In genomic region chr9:82252116-82252515, GRCh38 we compare ENCODE assay signal across 26 cellular contexts.
"Had no signal": no experiment of that assay in that cellular context is flagged by ENCODE, and none has a peak within 500 bp of the region (broad histone marks: within the 10 kb centered on the region; RNA-seq: fewer than 3 reads in every experiment).

No MANE protein-coding gene starts in this region.

- H3K79me2 ChIP-seq: parathyroid adenoma had no signal

- H3K4me2 ChIP-seq: neural progenitor cell had no signal

- H3K9me3 ChIP-seq: ovary, psoas muscle, right lobe of liver, sigmoid colon, stomach, thoracic aorta, thyroid gland, tibial nerve, upper lobe of left lung, vagina had no signal

- H3K36me3 ChIP-seq: neural progenitor cell, ovary, right lobe of liver, sigmoid colon, stomach, thoracic aorta, thyroid gland, tibial nerve, upper lobe of left lung, vagina had no signal

- H3K4me1 ChIP-seq: neural progenitor cell, parathyroid adenoma, right lobe of liver, sigmoid colon, stomach, thyroid gland, tibial nerve, upper lobe of left lung, vagina had no signal

- DNase-seq: occipital lobe; ovary; posterior cingulate gyrus; psoas muscle; right cardiac atrium; right lobe of liver; sigmoid colon; small intestine; stimulated activated CD4-positive, alpha-beta T cell treated with anti-CD3 and anti-CD28 coated beads, Interleukin-15, amount 100 ng/mL, for 24 hours; stimulated activated CD4-positive, alpha-beta T cell treated with anti-CD3 and anti-CD28 coated beads, Interleukin-2, amount 100 ng/mL, for 24 hours; stimulated activated CD4-positive, alpha-beta T cell treated with anti-CD3 and anti-CD28 coated beads, Interleukin-2, amount 100 ng/mL, for 48 hours; stimulated activated CD4-positive, alpha-beta T cell treated with anti-CD3 and anti-CD28 coated beads, Interleukin-4, amount 100 ng/mL, for 24 hours; stimulated activated naive B cell treated with anti-CD40 and anti-IgM and Interleukin-4, amounts not matched to agents 10 μg/mL and 1 μg/mL and 100 μg/mL, for 72 hours; stimulated activated naive CD4-positive, alpha-beta T cell treated with Interleukin-2 at 50 U/mL for 16 hours; stomach; thyroid gland; upper lobe of left lung had no signal

- H3K27me3 Mint-ChIP-seq: progenitor cell of endocrine pancreas; stimulated activated naive B cell treated with anti-CD40 and anti-IgM and Interleukin-4, amounts not matched to agents 10 μg/mL and 1 μg/mL and 100 μg/mL, for 72 hours; stimulated activated naive CD8-positive, alpha-beta T cell treated with anti-CD3 and anti-CD28 coated beads, Interleukin-15, Interleukin-2, amounts not matched to agents 100 ng/mL and 50 ng/mL, for 24 hours had no signal

- H3K9ac ChIP-seq: neural progenitor cell, parathyroid adenoma had no signal

- H3K4me3 ChIP-seq: neural progenitor cell, ovary, psoas muscle, right lobe of liver, sigmoid colon, stomach, thoracic aorta, thyroid gland, tibial nerve, upper lobe of left lung, vagina had no signal

- H3K27ac Mint-ChIP-seq: nephron; neural progenitor cell; progenitor cell of endocrine pancreas; stimulated activated effector memory CD8-positive, alpha-beta T cell treated with anti-CD3 and anti-CD28 coated beads, Interleukin-12 subunit alpha, Interleukin-12 subunit beta, amount 100 ng/mL, for 72 hours; stimulated activated naive B cell treated with anti-CD40 and anti-IgM and Interleukin-4, amounts not matched to agents 10 μg/mL and 1 μg/mL and 100 μg/mL, for 72 hours; stimulated activated naive CD8-positive, alpha-beta T cell treated with anti-CD3 and anti-CD28 coated beads, Interleukin-15, Interleukin-2, amounts not matched to agents 100 ng/mL and 50 ng/mL, for 24 hours had no signal

- H3K4me1 Mint-ChIP-seq: neural progenitor cell; stimulated activated effector memory CD8-positive, alpha-beta T cell treated with anti-CD3 and anti-CD28 coated beads, Interleukin-12 subunit alpha, Interleukin-12 subunit beta, amount 100 ng/mL, for 72 hours had no signal

- H3K36me3 Mint-ChIP-seq: neural progenitor cell; stimulated activated effector memory CD8-positive, alpha-beta T cell treated with anti-CD3 and anti-CD28 coated beads, Interleukin-12 subunit alpha, Interleukin-12 subunit beta, amount 100 ng/mL, for 72 hours; stimulated activated naive B cell treated with anti-CD40 and anti-IgM and Interleukin-4, amounts not matched to agents 10 μg/mL and 1 μg/mL and 100 μg/mL, for 72 hours had no signal

- ATAC-seq: psoas muscle; right cardiac atrium; right lobe of liver; stimulated activated effector memory CD8-positive, alpha-beta T cell treated with anti-CD3 and anti-CD28 coated beads, Interleukin-12 subunit alpha, Interleukin-12 subunit beta, amount 100 ng/mL, for 72 hours; stimulated activated naive B cell treated with anti-CD40 and anti-IgM and Interleukin-4, amounts not matched to agents 10 μg/mL and 1 μg/mL and 100 μg/mL, for 72 hours had no signal

- H3K27me3 ChIP-seq: neural progenitor cell, ovary, right lobe of liver, sigmoid colon, stomach, thyroid gland, tibial nerve, upper lobe of left lung, vagina had no signal

- H3K4me3 Mint-ChIP-seq: nephron; neural progenitor cell; stimulated activated effector memory CD8-positive, alpha-beta T cell treated with anti-CD3 and anti-CD28 coated beads, Interleukin-12 subunit alpha, Interleukin-12 subunit beta, amount 100 ng/mL, for 72 hours; stimulated activated naive B cell treated with anti-CD40 and anti-IgM and Interleukin-4, amounts not matched to agents 10 μg/mL and 1 μg/mL and 100 μg/mL, for 72 hours; stimulated activated naive CD8-positive, alpha-beta T cell treated with anti-CD3 and anti-CD28 coated beads, Interleukin-15, Interleukin-2, amounts not matched to agents 100 ng/mL and 50 ng/mL, for 24 hours had no signal

- H3K27ac ChIP-seq: neural progenitor cell, ovary, parathyroid adenoma, psoas muscle, right lobe of liver, sigmoid colon, stomach, thoracic aorta, thyroid gland, tibial nerve, upper lobe of left lung, vagina had no signal

- H3K9me3 Mint-ChIP-seq: neural progenitor cell; stimulated activated effector memory CD8-positive, alpha-beta T cell treated with anti-CD3 and anti-CD28 coated beads, Interleukin-12 subunit alpha, Interleukin-12 subunit beta, amount 100 ng/mL, for 72 hours; stimulated activated naive B cell treated with anti-CD40 and anti-IgM and Interleukin-4, amounts not matched to agents 10 μg/mL and 1 μg/mL and 100 μg/mL, for 72 hours; stimulated activated naive CD8-positive, alpha-beta T cell treated with anti-CD3 and anti-CD28 coated beads, Interleukin-15, Interleukin-2, amounts not matched to agents 100 ng/mL and 50 ng/mL, for 24 hours had no signal

- H2AFZ ChIP-seq: neural progenitor cell, parathyroid adenoma had no signal
